In genomic region chr19:2044709-2045500, GRCh38 we compare ENCODE assay signal across 12 cellular contexts. TPM values are rescaled to one million over a fixed set of nuclear protein-coding genes. Genes with fewer than 3 reads are reported as not detected.
DNase-seq lines count a peak whose midpoint lies in the region; ATAC-seq and TF ChIP-seq lines count a peak whose summit lies in the region.
"Had no signal": no experiment of that assay in that cellular context is flagged by ENCODE, and none has a peak within 500 bp of the region (broad histone marks: within the 10 kb centered on the region; RNA-seq: fewer than 3 reads in every experiment).

No MANE protein-coding gene starts in this region.

- H3K9me3 ChIP-seq in gastroesophageal sphincter (no peaks in the 10 kb centered on the region), stomach smooth muscle (ENCODE audit: control insufficient read depth in 2 of 2, low read length in 2 of 2) (no peaks in the 10 kb centered on the region)

- no peaks in the 10 kb centered on the region for H3K27me3 Mint-ChIP-seq in T-helper 2 cell treated with Interferon-gamma antibody and Interleukin-4, amounts not matched to agents 5 μg/mL and 100 μg/mL, for 36 hours (ENCODE audit: low read depth)
- no peaks in the 10 kb centered on the region for H3K27me3 Mint-ChIP-seq in T-cell

- H3K4me1 ChIP-seq in gastroesophageal sphincter (peaks cover 9 to 99% (median 83%) of the 10 kb centered on the region in 3 donors), stomach smooth muscle (ENCODE audit: control insufficient read depth, insufficient read depth, low read length) (peaks cover 87% of the 10 kb centered on the region)

- no peaks in the 10 kb centered on the region for H3K27me3 ChIP-seq in gastroesophageal sphincter
- H3K27me3 ChIP-seq in stomach smooth muscle (ENCODE audit: control insufficient read depth in 1 of 2, insufficient read depth in 2 of 2, low read length in 2 of 2): no peaks in the 10 kb centered on the region

- no peaks in the 10 kb centered on the region for H3K9me3 Mint-ChIP-seq in T-helper 2 cell treated with Interferon-gamma antibody and Interleukin-4, amounts not matched to agents 5 μg/mL and 100 μg/mL, for 36 hours
- no peaks in the 10 kb centered on the region for H3K9me3 Mint-ChIP-seq in T-cell

- peak overlapping the region; percentile 52 for H3K27ac Mint-ChIP-seq in T-helper 2 cell treated with Interferon-gamma antibody and Interleukin-4, amounts not matched to agents 5 μg/mL and 100 μg/mL, for 36 hours
- H3K27ac Mint-ChIP-seq in T-cell: peak overlapping the region; percentile 52 to 61

- 70% methylated on average over 3 of the region's 18 CpGs; no CpG with 5 or more reads in 1 of the 2 donors for WGBS in gastroesophageal sphincter (ENCODE audit: low coverage in 1 of 2), 2 donors

- POLR2A ChIA-PET in T-cell (lab: Charles Lee): no interaction called here

- H3K36me3 ChIP-seq in gastroesophageal sphincter (peaks cover 0 to 85% of the 10 kb centered on the region in 2 donors), stomach smooth muscle (ENCODE audit: control insufficient read depth in 2 of 2, insufficient read depth in 2 of 2, low read length in 2 of 2) (peaks cover 21 to 22% of the 10 kb centered on the region in 2 donors)

- TF ChIP-seq CTCF in gastroesophageal sphincter (IDR thresholded peaks at IDR 0.05): no peak

- DNase-seq in T-helper 2 cell treated with Interferon-gamma antibody and Interleukin-4, amounts not matched to agents 5 μg/mL and 100 μg/mL, for 36 hours (ENCODE audit: low spot score): no peak
- no peak for DNase-seq in T-helper 2 cell
- DNase-seq in T-cell: no peak
- no peak for DNase-seq in germinal center (ENCODE audit: low spot score)
- DNase-seq in DMS79 treated with DMSO at 0.1 percent for 48 hours (lab: John Stamatoyannopoulos, UW): no peak
- DNase-seq: activated effector memory CD4-positive, alpha-beta T cell treated with anti-CD3 and anti-CD28 coated beads, Interleukin-2, amount 50 U/mL, for 16 hours; GM23248; NCI-H2081; stimulated activated CD4-positive, alpha-beta T cell treated with anti-CD3 and anti-CD28 coated beads, Interleukin-4, amount 100 ng/mL, for 4 hours had no signal

- ATAC-seq in T-cell (replicated peaks in 1 of 4): no peak
- no peak for ATAC-seq in gastroesophageal sphincter
- ATAC-seq in HG03469 (IDR thresholded peaks at IDR 0.05; ENCODE audit: unreplicated experiment): no peak

- peaks cover 31% of the 10 kb centered on the region for H3K36me3 Mint-ChIP-seq in T-helper 2 cell treated with Interferon-gamma antibody and Interleukin-4, amounts not matched to agents 5 μg/mL and 100 μg/mL, for 36 hours (ENCODE audit: low read depth)
- H3K36me3 Mint-ChIP-seq in T-cell: peaks cover 3% of the 10 kb centered on the region

- H3K27ac ChIP-seq in gastroesophageal sphincter (peak overlapping the region in 3 of 4 donors; percentile 99 to 100 (median 99)), stomach smooth muscle (ENCODE audit: low read length) (peak overlapping the region; percentile 37)
- H3K27ac ChIP-seq: GM23248 had no signal

- H3K4me3 ChIP-seq in gastroesophageal sphincter (no peak overlapping the region), stomach smooth muscle (ENCODE audit: low read length in 2 of 2) (no peak overlapping the region)
- H3K4me3 ChIP-seq: GM23248 had no signal

- no peak overlapping the region for H3K4me3 Mint-ChIP-seq in T-helper 2 cell treated with Interferon-gamma antibody and Interleukin-4, amounts not matched to agents 5 μg/mL and 100 μg/mL, for 36 hours
- peak overlapping the region in 2 of 3 donors; percentile 8 to 21 for H3K4me3 Mint-ChIP-seq in T-cell

- no peak for TF ChIP-seq POLR2A in gastroesophageal sphincter (IDR thresholded peaks at IDR 0.05)

- no peak overlapping the region for H3K9ac ChIP-seq in stomach smooth muscle (ENCODE audit: low read length in 2 of 2)
- H3K9ac ChIP-seq: GM23248 had no signal

- CTCF ChIA-PET in T-cell (lab: Charles Lee): no interaction called here

- H3K4me1 Mint-ChIP-seq in T-helper 2 cell treated with Interferon-gamma antibody and Interleukin-4, amounts not matched to agents 5 μg/mL and 100 μg/mL, for 36 hours (ENCODE audit: low read depth): peaks cover 13% of the 10 kb centered on the region
- peaks cover 27 to 63% (median 56%) of the 10 kb centered on the region in 3 donors for H3K4me1 Mint-ChIP-seq in T-cell

- TF ChIP-seq EP300 in gastroesophageal sphincter (IDR thresholded peaks at IDR 0.05): no peak

RNA-seq across cellular contexts. Expression of gene MKNK2, which starts 6.1 kb away (rescaled TPM):
- 100 to 1,000 TPM; 196 to 242 (median 234) TPM for total RNA-seq in T-cell
- total RNA-seq in gastroesophageal sphincter: 100 to 1,000 TPM in 3 of 4 donors, 10 to 100 TPM in 1; 98.4 to 195 (median 173) TPM

RNA-seq across cellular contexts. Expression of gene BTBD2, which starts 29.4 kb away (rescaled TPM):
- total RNA-seq in T-cell (10 to 100 TPM; 52.2 to 79.8 (median 73.6) TPM), gastroesophageal sphincter (100 to 1,000 TPM in 1 of 4 donors, 10 to 100 TPM in 3; 44.0 to 125 (median 59.9) TPM)

RNA-seq across cellular contexts. Expression of gene MOB3A, which starts 51.2 kb away (rescaled TPM):
- total RNA-seq in T-cell (100 to 1,000 TPM in 4 of 5 donors, 10 to 100 TPM in 1; 98.6 to 162 (median 142) TPM), gastroesophageal sphincter (10 to 100 TPM; 29.0 to 69.9 (median 38.6) TPM)

RNA-seq across cellular contexts. Expression of gene IZUMO4, which starts 51.8 kb away (rescaled TPM):
- total RNA-seq in T-cell (10 to 100 TPM; 14.0 to 23.5 (median 19.7) TPM), gastroesophageal sphincter (10 to 100 TPM in 1 of 4 donors, 1 to 10 TPM in 3; 2.4 to 17.3 (median 4.3) TPM)
